Comparison of ENCODE assay signal across 19 cellular contexts in genomic region chr6:26319405-26320128, GRCh38. TPM values are rescaled to one million over a fixed set of nuclear protein-coding genes. Genes with fewer than 3 reads are reported as not detected.
A peak's percentile ranks its signal among the peaks of the same experiment; 100 is the strongest.
DNase-seq lines count a peak whose midpoint lies in the region; ATAC-seq and TF ChIP-seq lines count a peak whose summit lies in the region.
"Had no signal": no experiment of that assay in that cellular context is flagged by ENCODE, and none has a peak within 500 bp of the region (broad histone marks: within the 10 kb centered on the region; RNA-seq: fewer than 3 reads in every experiment).

No MANE protein-coding gene starts in this region.

- no peaks in the 10 kb centered on the region for H3K9me3 ChIP-seq in CD4-positive, alpha-beta T cell (ENCODE audit: control insufficient read depth, low read length)
- H3K9me3 ChIP-seq in HUES64 (ENCODE audit: insufficient read depth, low read depth, low read length), result no peaks in the 10 kb centered on the region
- H3K9me3 ChIP-seq in mesenchymal stem cell (ENCODE audit: control insufficient read depth, low read length), result no peaks in the 10 kb centered on the region
- H3K9me3 ChIP-seq in effector memory CD4-positive, alpha-beta T cell (ENCODE audit: control insufficient read depth, low read length), result no peaks in the 10 kb centered on the region
- H3K9me3 ChIP-seq: prostate gland, transverse colon had no signal

- H2AFZ ChIP-seq in mesenchymal stem cell (ENCODE audit: low read depth, low read length), result no peak overlapping the region

- H3K9me3 Mint-ChIP-seq in CD4-positive, alpha-beta T cell, result peaks cover 4% of the 10 kb centered on the region

- H3K27me3 Mint-ChIP-seq in CD4-positive, alpha-beta T cell, result peaks cover 27% of the 10 kb centered on the region

- under 1% methylated on average over 22 of the region's 22 CpGs for WGBS in HUES64
- 31% methylated on average over 21 of the region's 22 CpGs for WGBS in mesenchymal stem cell

- no peak overlapping the region for H3K18ac ChIP-seq in mesenchymal stem cell (ENCODE audit: low read depth in 1 of 2, low read length in 2 of 2)

- no peak overlapping the region for H2BK120ac ChIP-seq in mesenchymal stem cell (ENCODE audit: low read depth, low read length)

- H3K4me2 ChIP-seq in mesenchymal stem cell (ENCODE audit: low read length, poor library complexity, severe bottlenecking), result no peak overlapping the region

- no peak for TF ChIP-seq CTCF in CD4-positive, alpha-beta T cell (IDR thresholded peaks at IDR 0.05)
- TF ChIP-seq CTCF in choroid plexus epithelial cell (conservative IDR thresholded peaks at IDR 0.05; ENCODE audit: low read depth, low read length), result peak; percentile 35

- H3K14ac ChIP-seq in mesenchymal stem cell (ENCODE audit: low read length in 2 of 2), result no peak overlapping the region

- H4K8ac ChIP-seq in mesenchymal stem cell (ENCODE audit: low read length), result peak overlapping the region; percentile 19

- H4K91ac ChIP-seq in mesenchymal stem cell (ENCODE audit: low read length), result no peak overlapping the region

- H3K4me3 ChIP-seq in HUES64 (ENCODE audit: low read length) (peak overlapping the region; percentile 85), choroid plexus epithelial cell (ENCODE audit: low read depth, low read length) (no peak overlapping the region), mesenchymal stem cell (ENCODE audit: insufficient read depth in 1 of 2, low read depth in 1 of 2, low read length in 2 of 2) (no peak overlapping the region)
- H3K4me3 ChIP-seq in effector memory CD4-positive, alpha-beta T cell (ENCODE audit: insufficient read depth, low read depth, low read length, poor library complexity, severe bottlenecking), result no peak overlapping the region
- H3K4me3 ChIP-seq: prostate gland, transverse colon had no signal

- H3K79me1 ChIP-seq in mesenchymal stem cell (replicated peaks; ENCODE audit: low read length, poor library complexity, severe bottlenecking), result no peaks in the 10 kb centered on the region

- H2BK5ac ChIP-seq in mesenchymal stem cell (ENCODE audit: low read depth, low read length, poor library complexity, severe bottlenecking), result no peak overlapping the region

- no peak overlapping the region for H3K27ac ChIP-seq in CD4-positive, alpha-beta T cell (ENCODE audit: low read depth, low read length)
- H3K27ac ChIP-seq in HUES64 (ENCODE audit: low read depth, low read length), result peak overlapping the region; percentile 69; the same call in 1 of the 2 replicates
- no peak overlapping the region for H3K27ac ChIP-seq in mesenchymal stem cell (ENCODE audit: low read length, poor library complexity, severe bottlenecking)
- no peak overlapping the region for H3K27ac ChIP-seq in effector memory CD4-positive, alpha-beta T cell (ENCODE audit: insufficient read depth, low read length, poor library complexity, severe bottlenecking)
- H3K27ac ChIP-seq: prostate gland, transverse colon had no signal

- H3K36me3 ChIP-seq in HUES64 (ENCODE audit: insufficient read depth, low read length) (no peaks in the 10 kb centered on the region), mesenchymal stem cell (ENCODE audit: control insufficient read depth in 1 of 2, insufficient read depth in 2 of 2, low read depth in 1 of 2, low read length in 2 of 2) (no peaks in the 10 kb centered on the region)
- H3K36me3 ChIP-seq in effector memory CD4-positive, alpha-beta T cell (ENCODE audit: control insufficient read depth, insufficient read depth, low read length), result no peaks in the 10 kb centered on the region
- H3K36me3 ChIP-seq: prostate gland, transverse colon had no signal

- H3K4me3 Mint-ChIP-seq in CD4-positive, alpha-beta T cell, result peak overlapping the region; percentile 34
- H3K4me3 Mint-ChIP-seq: activated B cell treated with CpG ODN at 0.5 μM for 24 hours had no signal

- no peak for DNase-seq in CD4-positive, alpha-beta T cell
- DNase-seq in choroid plexus epithelial cell (ENCODE audit: low read depth) (no peak), mesenchymal stem cell (no peak), KBM-7 (no peak), GDM1 (lab: John Stamatoyannopoulos, UW) (no peak)
- DNase-seq in effector memory CD4-positive, alpha-beta T cell, result no peak
- DNase-seq: activated B cell treated with CpG ODN at 0.5 μM for 24 hours; activated T-cell treated with anti-CD3 and anti-CD28 coated beads for 4 hours; anterior cingulate cortex; DND-41; kidney; NCI-H1417; NCI-H446; stimulated activated CD8-positive, alpha-beta memory T cell treated with anti-CD3 and anti-CD28 coated beads, Interleukin-4, amount 100 ng/mL, for 48 hours; transverse colon had no signal

- intact Hi-C loops in CD4-positive, alpha-beta T cell (cut with DNase I, micrococcal nuclease), result loop anchor here in 1 of 2 experiments (5.0 to 10.0 kb wide), 3 partner anchors 32 to 975 kb away; a partner anchor contains a TSS

- H3K4me1 ChIP-seq in HUES64 (ENCODE audit: insufficient read depth, low read length) (no peaks in the 10 kb centered on the region; the same call in 1 of the 2 replicates), mesenchymal stem cell (ENCODE audit: control insufficient read depth, insufficient read depth, low read depth, low read length) (peaks cover 1% of the 10 kb centered on the region)
- no peaks in the 10 kb centered on the region for H3K4me1 ChIP-seq in effector memory CD4-positive, alpha-beta T cell (ENCODE audit: control insufficient read depth, insufficient read depth, low read length, poor library complexity, severe bottlenecking)
- H3K4me1 ChIP-seq: prostate gland had no signal

- H3K27ac Mint-ChIP-seq in CD4-positive, alpha-beta T cell, result peak overlapping the region; percentile 27
- H3K27ac Mint-ChIP-seq: activated B cell treated with CpG ODN at 0.5 μM for 24 hours had no signal

- in situ Hi-C loops in KBM-7 (cut with MboI; ENCODE audit: low pct_unique_long_range_greater_than_20kb, low sequenced_read_pairs), result no loop called here

- no peak overlapping the region for H2BK15ac ChIP-seq in mesenchymal stem cell (ENCODE audit: low read depth, poor library complexity, severe bottlenecking)

- H3K23ac ChIP-seq in mesenchymal stem cell (ENCODE audit: low read length in 2 of 2), result no peak overlapping the region

- H3K9ac ChIP-seq in HUES64 (ENCODE audit: low read depth, low read length), result peak overlapping the region; percentile 69
- no peak overlapping the region for H3K9ac ChIP-seq in mesenchymal stem cell (ENCODE audit: low read length)

- POLR2A ChIA-PET in CD4-positive, alpha-beta T cell (lab: Charles Lee), result no interaction called here

- CTCF ChIA-PET in CD4-positive, alpha-beta T cell (lab: Charles Lee), result no interaction called here

- no peak overlapping the region for H2AK5ac ChIP-seq in mesenchymal stem cell (ENCODE audit: low read length, severe bottlenecking)

- H3K4me1 Mint-ChIP-seq in CD4-positive, alpha-beta T cell (ENCODE audit: low read depth), result peaks cover 17% of the 10 kb centered on the region

- ATAC-seq in CD4-positive, alpha-beta T cell (ENCODE audit: poor library complexity), result no peak
- no peak for ATAC-seq in HG03565 (IDR thresholded peaks at IDR 0.05; ENCODE audit: unreplicated experiment)
- ATAC-seq: SK-N-SH treated with all-trans-retinoic acid at 6 μM for 48 hours had no signal

- peaks cover 12% of the 10 kb centered on the region for H3K36me3 Mint-ChIP-seq in CD4-positive, alpha-beta T cell (ENCODE audit: low read depth)

- no peaks in the 10 kb centered on the region for H3K27me3 ChIP-seq in CD4-positive, alpha-beta T cell (ENCODE audit: control insufficient read depth, insufficient read depth, low read length)
- H3K27me3 ChIP-seq in HUES64 (ENCODE audit: insufficient read depth, low read length), result peaks cover 10% of the 10 kb centered on the region; the same call in 1 of the 2 replicates
- no peaks in the 10 kb centered on the region for H3K27me3 ChIP-seq in mesenchymal stem cell (ENCODE audit: control insufficient read depth in 1 of 2, insufficient read depth in 1 of 2, low read length in 2 of 2)
- H3K27me3 ChIP-seq in effector memory CD4-positive, alpha-beta T cell (replicated peaks; ENCODE audit: control insufficient read depth, insufficient read depth, low read length, poor library complexity, severe bottlenecking), result no peaks in the 10 kb centered on the region

- H2BK12ac ChIP-seq in mesenchymal stem cell (ENCODE audit: low read length in 2 of 2), result no peak overlapping the region

- H3K4ac ChIP-seq in mesenchymal stem cell (ENCODE audit: low read depth in 1 of 2, low read length in 2 of 2), result no peak overlapping the region

RNA-seq across cellular contexts. Expression of gene BTN3A2, which starts 45.4 kb away (rescaled TPM):
- 10 to 100 TPM; 40.6 to 45.5 TPM for total RNA-seq in CD4-positive, alpha-beta T cell
- polyA plus RNA-seq in HUES64 (2013, experiment 1 of 2), result 1.00 TPM
- polyA plus RNA-seq in HUES64 (2013, experiment 2 of 2), result 1.8 TPM
- polyA plus RNA-seq in mesenchymal stem cell (2013, experiment 1 of 2), result 31.1 TPM
- 32.3 TPM for polyA plus RNA-seq in mesenchymal stem cell (2013, experiment 2 of 2)
